In genomic region chr1:225810579-225811538, GRCh38 we compare ENCODE assay signal across 8 cellular contexts. TPM values are rescaled to one million over a fixed set of nuclear protein-coding genes. Genes with fewer than 3 reads are reported as not detected.
A peak's percentile ranks its signal among the peaks of the same experiment; 100 is the strongest.
DNase-seq lines count a peak whose midpoint lies in the region; ATAC-seq and TF ChIP-seq lines count a peak whose summit lies in the region.
"Not testable (repeated sequence)": the region's sequence is repeated elsewhere in the genome, so short reads cannot be mapped to it uniquely, and the experiment has no call there.

No MANE protein-coding gene starts in this region.

- H3K9me3 Mint-ChIP-seq in activated CD8-positive, alpha-beta T cell treated with anti-CD3 and anti-CD28 coated beads, Interleukin-2, amount 10 ng/mL, durations not matched to agents 7 days and 5 days (ENCODE audit: insufficient read depth), result not testable (repeated sequence)

- POLR2A ChIA-PET in activated CD8-positive, alpha-beta T cell treated with anti-CD3 and anti-CD28 coated beads, Interleukin-2, amount 10 ng/mL, durations not matched to agents 7 days and 5 days (lab: Charles Lee), result interaction anchor here (3.0 kb wide), 1 partner anchor 33 kb away, joined by 12 read pairs; the partner anchor contains the start of gene SRP9

- peak overlapping the region; percentile 80 to 86 for H3K27ac ChIP-seq in right atrium auricular region

- not testable (repeated sequence) for TF ChIP-seq CTCF in GM12864 (IDR thresholded peaks at IDR 0.05; ENCODE audit: low read depth, low read length, missing control alignments); choroid plexus epithelial cell (conservative IDR thresholded peaks at IDR 0.05; ENCODE audit: low read depth, low read length); right atrium auricular region (IDR thresholded peaks at IDR 0.05)

- not testable (repeated sequence) for H3K27ac Mint-ChIP-seq in activated CD8-positive, alpha-beta T cell treated with anti-CD3 and anti-CD28 coated beads, Interleukin-2, amount 10 ng/mL, durations not matched to agents 7 days and 5 days

- CTCF ChIA-PET in activated CD8-positive, alpha-beta T cell treated with anti-CD3 and anti-CD28 coated beads, Interleukin-2, amount 10 ng/mL, durations not matched to agents 7 days and 5 days (lab: Charles Lee), result interaction anchor here (1.5 to 3.7 kb wide), 3 partner anchors 11 to 33 kb away, joined by 3 to 13 read pairs (median 4); partner anchors contain the start of gene SRP9

- H3K9me3 ChIP-seq in right atrium auricular region, result not testable (repeated sequence)

- H3K27me3 Mint-ChIP-seq in activated CD8-positive, alpha-beta T cell treated with anti-CD3 and anti-CD28 coated beads, Interleukin-2, amount 10 ng/mL, durations not matched to agents 7 days and 5 days (ENCODE audit: low read depth), result peaks cover 11% of the 10 kb centered on the region

- peak overlapping the region; percentile 70 for H3K4me3 Mint-ChIP-seq in activated CD8-positive, alpha-beta T cell treated with anti-CD3 and anti-CD28 coated beads, Interleukin-2, amount 10 ng/mL, durations not matched to agents 7 days and 5 days

- H3K4me3 ChIP-seq in GM12864 (ENCODE audit: low read depth, low read length), result peak overlapping the region; percentile 44
- peak overlapping the region; percentile 75 for H3K4me3 ChIP-seq in choroid plexus epithelial cell (ENCODE audit: low read depth, low read length)
- peak overlapping the region; percentile 74 to 76 for H3K4me3 ChIP-seq in right atrium auricular region
- peak overlapping the region; percentile 62 for H3K4me3 ChIP-seq in skeletal muscle cell (ENCODE audit: low read depth, low read length)

- H3K27me3 ChIP-seq in right atrium auricular region, result not testable (repeated sequence)

- DNase-seq in A172 (ENCODE audit: low spot score) (peak; percentile 41), NCI-H524 treated with DMSO at 0.1 percent for 48 hours (lab: John Stamatoyannopoulos, UW) (peak; percentile 22), choroid plexus epithelial cell (ENCODE audit: low read depth) (peak; percentile 26), right atrium auricular region (ENCODE audit: low spot score) (peak; percentile 60), midbrain (lab: John Stamatoyannopoulos, UW) (peak; percentile 35)
- DNase-seq in GM12864 (ENCODE audit: low read depth); activated CD8-positive, alpha-beta T cell treated with anti-CD3 and anti-CD28 coated beads, Interleukin-2, amount 10 ng/mL, durations not matched to agents 7 days and 5 days; skeletal muscle cell (ENCODE audit: low read depth): not testable (repeated sequence)

- H3K36me3 ChIP-seq in right atrium auricular region, result not testable (repeated sequence)

- H3K4me1 Mint-ChIP-seq in activated CD8-positive, alpha-beta T cell treated with anti-CD3 and anti-CD28 coated beads, Interleukin-2, amount 10 ng/mL, durations not matched to agents 7 days and 5 days (ENCODE audit: low read depth), result peaks cover 16% of the 10 kb centered on the region

- peaks cover 0 to 58% of the 10 kb centered on the region in 2 donors for H3K4me1 ChIP-seq in right atrium auricular region

- ATAC-seq in activated CD8-positive, alpha-beta T cell treated with anti-CD3 and anti-CD28 coated beads, Interleukin-2, amount 10 ng/mL, durations not matched to agents 7 days and 5 days, result not testable (repeated sequence)

- not testable (repeated sequence) for H3K36me3 Mint-ChIP-seq in activated CD8-positive, alpha-beta T cell treated with anti-CD3 and anti-CD28 coated beads, Interleukin-2, amount 10 ng/mL, durations not matched to agents 7 days and 5 days (ENCODE audit: low read depth)

RNA-seq across cellular contexts. Expression of gene EPHX1, which starts 0.9 kb away (rescaled TPM):
- total RNA-seq in A172 (2014; rRNA removed; shearing (Covaris generic)), result 32.3 and 34.2 TPM in 2 replicates
- 1 to 10 TPM; 1.5 to 2.0 TPM for total RNA-seq in activated CD8-positive, alpha-beta T cell treated with anti-CD3 and anti-CD28 coated beads, Interleukin-2, amount 10 ng/mL, durations not matched to agents 7 days and 5 days
- 10 to 100 TPM; 57.7 to 66.0 TPM for total RNA-seq in right atrium auricular region

RNA-seq across cellular contexts. Expression of gene SRP9, which starts 33.2 kb away (rescaled TPM):
- 1,029 and 1,161 TPM in 2 replicates for total RNA-seq in A172 (2014; rRNA removed; shearing (Covaris generic))
- total RNA-seq in activated CD8-positive, alpha-beta T cell treated with anti-CD3 and anti-CD28 coated beads, Interleukin-2, amount 10 ng/mL, durations not matched to agents 7 days and 5 days, result 100 to 1,000 TPM; 240 to 247 TPM
- 100 to 1,000 TPM; 143 to 216 TPM for total RNA-seq in right atrium auricular region

Comparison
In these comparisons a context has a peak if more than half of its experiments do, and no peak if none do; other contexts are left out.
1. RNA of gene EPHX1, which starts 0.9 kb away (total RNA-seq): 57.7 to 66.0 TPM in right atrium auricular region and 32.3 to 34.2 TPM in A172; 1.5 to 2.0 TPM in activated CD8-positive, alpha-beta T cell treated with anti-CD3 and anti-CD28 coated beads, Interleukin-2, amount 10 ng/mL, durations not matched to agents 7 days and 5 days; every median in the first group is over 10 times any median in the second.
2. Peak in every context shown above with its lines, with median percentiles within 50 percentile points of each other: H3K4me3 ChIP-seq.